Comparison of ENCODE assay signal across 16 cellular contexts in genomic region chr4:11741190-11741652, GRCh38.
DNase-seq lines count a peak whose midpoint lies in the region; ATAC-seq, FAIRE-seq and TF ChIP-seq lines count a peak whose summit lies in the region.
"Had no signal": no experiment of that assay in that cellular context is flagged by ENCODE, and none has a peak within 500 bp of the region (broad histone marks: within the 10 kb centered on the region; RNA-seq: fewer than 3 reads in every experiment).

No MANE protein-coding gene starts in this region.

- no peak overlapping the region for H3K27ac ChIP-seq in neuronal stem cell (replicated peaks; ENCODE audit: low read length)
- no peak overlapping the region for H3K27ac ChIP-seq in heart right ventricle
- H3K27ac ChIP-seq: right lobe of liver had no signal

- H3K18ac ChIP-seq in neuronal stem cell (ENCODE audit: low read length), result no peak overlapping the region

- H3K36me3 ChIP-seq in adipocyte (ENCODE audit: control insufficient read depth, insufficient read depth, low read length, severe bottlenecking) (no peaks in the 10 kb centered on the region), neuronal stem cell (replicated peaks in 1 of 2; ENCODE audit: control insufficient read depth in 2 of 2, insufficient read depth in 2 of 2, low read length in 2 of 2) (no peaks in the 10 kb centered on the region), heart right ventricle (no peaks in the 10 kb centered on the region)
- H3K36me3 ChIP-seq: adrenal gland, right lobe of liver had no signal

- no peak overlapping the region for H2BK15ac ChIP-seq in neuronal stem cell (ENCODE audit: low read length)

- H2BK120ac ChIP-seq in neuronal stem cell (ENCODE audit: low read depth, low read length), result no peak overlapping the region

- H3K27me3 ChIP-seq in adipocyte (replicated peaks; ENCODE audit: control insufficient read depth, insufficient read depth, low read length), result no peaks in the 10 kb centered on the region
- H3K27me3 ChIP-seq in neuronal stem cell (ENCODE audit: control insufficient read depth in 3 of 3, insufficient read depth in 3 of 3, low read depth in 1 of 3, low read length in 3 of 3), result no peaks in the 10 kb centered on the region
- H3K27me3 ChIP-seq in heart right ventricle, result no peaks in the 10 kb centered on the region
- H3K27me3 ChIP-seq: adrenal gland, right lobe of liver had no signal

- H3K9ac ChIP-seq in adipocyte (ENCODE audit: low read length) (no peak overlapping the region), neuronal stem cell (ENCODE audit: low read depth, low read length, poor library complexity) (no peak overlapping the region)

- no CpG with 5 or more reads among the region's 1 CpG for WGBS in neuronal stem cell (ENCODE audit: extremely low coverage in 2 of 2, insufficient read length in 2 of 2, insufficient replicate concordance in 1 of 2), 2 donors
- 52 to 54% methylated on average over 1 of the region's 1 CpG for WGBS in heart right ventricle, 2 donors

- no peak overlapping the region for H4K91ac ChIP-seq in neuronal stem cell (ENCODE audit: low read depth, low read length, poor library complexity)

- H2AK5ac ChIP-seq in neuronal stem cell (ENCODE audit: low read depth, low read length), result no peak overlapping the region

- no peak overlapping the region for H2BK12ac ChIP-seq in neuronal stem cell (ENCODE audit: low read length)

- no peak overlapping the region for H2BK5ac ChIP-seq in neuronal stem cell (ENCODE audit: low read length)

- ATAC-seq in HG03520 (IDR thresholded peaks at IDR 0.05; ENCODE audit: unreplicated experiment) (no peak), heart right ventricle (no peak)
- ATAC-seq: right lobe of liver, WTC11 had no signal

- H3K4me3 ChIP-seq in adipocyte (ENCODE audit: low read length) (no peak overlapping the region), fibroblast of mammary gland (ENCODE audit: control insufficient read depth, low read depth, low read length) (no peak overlapping the region), neuronal stem cell (ENCODE audit: low read length in 2 of 2) (no peak overlapping the region), heart right ventricle (no peak overlapping the region)
- H3K4me3 ChIP-seq: adrenal gland, right lobe of liver had no signal

- H3K79me1 ChIP-seq in neuronal stem cell (ENCODE audit: low read depth, low read length), result no peaks in the 10 kb centered on the region

- H3K4ac ChIP-seq in neuronal stem cell (ENCODE audit: low read length), result no peak overlapping the region

- intact Hi-C loops in heart right ventricle (cut with DNase I), result no loop called here

- peak overlapping the region; percentile 17 for H2AFZ ChIP-seq in neuronal stem cell (ENCODE audit: low read length)

- H3K14ac ChIP-seq in neuronal stem cell (ENCODE audit: low read length), result no peak overlapping the region

- H3K4me1 ChIP-seq in adipocyte (ENCODE audit: control insufficient read depth, insufficient read depth, low read length) (peaks cover 13% of the 10 kb centered on the region), neuronal stem cell (ENCODE audit: control insufficient read depth in 2 of 2, insufficient read depth in 1 of 2, low read depth in 1 of 2, low read length in 2 of 2) (no peaks in the 10 kb centered on the region), heart right ventricle (no peaks in the 10 kb centered on the region)
- H3K4me1 ChIP-seq: right lobe of liver had no signal

- peak; percentile 46 for DNase-seq in H4 (ENCODE audit: low spot score)
- peak; percentile 62 for DNase-seq in adipocyte (ENCODE audit: low read depth)
- DNase-seq in fibroblast of mammary gland (ENCODE audit: low read depth), result peak; percentile 31
- DNase-seq in neuronal stem cell (ENCODE audit: low spot score), result no peak
- DNase-seq in activated CD4-positive, alpha-beta T cell treated with anti-CD3 and anti-CD28 coated beads, Interleukin-2, amount 50 U/mL, for 4 hours, result no peak
- DNase-seq in HTR-8/SVneo (ENCODE audit: insufficient read length, low spot score), result no peak
- no peak for DNase-seq in heart right ventricle
- DNase-seq: activated CD8-positive, alpha-beta memory T cell treated with anti-CD3 and anti-CD28 coated beads for 24 hours; head of caudate nucleus; NCI-H187; NCI-H446; right lobe of liver; SHP77 treated with DMSO at 0.1 percent for 48 hours had no signal

- H3K9me3 ChIP-seq in adipocyte (ENCODE audit: control insufficient read depth, low read length) (no peaks in the 10 kb centered on the region), neuronal stem cell (replicated peaks in 1 of 2; ENCODE audit: control insufficient read depth in 2 of 2, insufficient read depth in 1 of 2, low read depth in 1 of 2, low read length in 2 of 2) (no peaks in the 10 kb centered on the region), heart right ventricle (no peaks in the 10 kb centered on the region)
- H3K9me3 ChIP-seq: adrenal gland, right lobe of liver had no signal

- H3K23ac ChIP-seq in neuronal stem cell (ENCODE audit: low read depth, low read length, poor library complexity), result no peak overlapping the region

- FAIRE-seq in HTR-8/SVneo (lab: Jason Lieb, UNC), result no peak

- H4K8ac ChIP-seq in neuronal stem cell (ENCODE audit: low read depth, low read length), result no peak overlapping the region

- H3K4me2 ChIP-seq in neuronal stem cell (ENCODE audit: insufficient read depth, low read length, poor library complexity, severe bottlenecking), result no peak overlapping the region

- TF ChIP-seq CTCF in fibroblast of mammary gland (conservative IDR thresholded peaks at IDR 0.05; ENCODE audit: control insufficient read depth, insufficient read depth, low read depth, low read length) (no peak), heart right ventricle (IDR thresholded peaks at IDR 0.05) (no peak)

Comparison
In these comparisons a context has a peak if more than half of its experiments do, and no peak if none do; other contexts are left out.
1. DNase-seq: peak in H4 (single experiment), adipocyte (single experiment) and fibroblast of mammary gland (single experiment); none in neuronal stem cell (single experiment), activated CD4-positive, alpha-beta T cell treated with anti-CD3 and anti-CD28 coated beads, Interleukin-2, amount 50 U/mL, for 4 hours (0 of 2), HTR-8/SVneo (single experiment) and heart right ventricle (0 of 2).